Comparison of ENCODE assay signal across 15 cellular contexts in the genomic region with DNA sequence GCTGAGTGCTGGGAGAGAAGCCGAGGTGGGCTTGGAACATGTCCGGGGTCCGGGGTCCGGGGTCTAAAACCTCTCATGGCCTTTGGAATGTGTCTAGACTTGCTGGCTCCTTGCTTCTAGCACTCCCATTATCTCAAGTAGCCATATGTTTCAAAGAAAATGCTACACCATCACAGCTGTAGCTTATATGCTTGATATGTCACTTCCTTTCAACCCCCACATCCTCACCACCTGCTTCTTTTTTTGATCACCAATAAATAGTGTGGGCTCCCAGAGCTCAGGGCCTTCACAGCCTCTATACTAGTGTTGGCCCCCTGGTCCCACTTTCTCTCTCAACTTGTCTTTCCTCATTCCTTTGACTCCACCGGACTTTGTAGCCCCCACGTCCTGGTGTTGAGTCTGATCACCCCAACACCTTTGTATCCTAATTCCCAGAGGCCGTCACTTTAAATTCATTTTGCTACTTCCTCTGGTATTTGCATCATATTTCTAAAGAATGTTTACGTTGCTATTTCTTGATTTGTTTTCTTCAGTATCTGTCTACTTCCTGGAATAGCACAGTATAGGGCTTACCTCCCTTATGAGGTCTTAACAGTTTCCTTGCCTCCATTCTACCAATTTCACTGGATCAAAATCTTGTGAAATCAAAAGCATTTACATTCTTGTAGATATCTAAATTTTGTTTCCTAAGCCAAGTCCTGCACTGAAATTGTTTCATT.
DNase-seq lines count a peak whose midpoint lies in the region; ATAC-seq and TF ChIP-seq lines count a peak whose summit lies in the region.
"Had no signal": no experiment of that assay in that cellular context is flagged by ENCODE, and none has a peak within 500 bp of the region (broad histone marks: within the 10 kb centered on the region; RNA-seq: fewer than 3 reads in every experiment).

No MANE protein-coding gene starts in this region.

- H3K4me1 Mint-ChIP-seq in activated CD8-positive, alpha-beta memory T cell treated with anti-CD3 and anti-CD28 coated beads, Interleukin-2, amount 10 ng/mL, durations not matched to agents 7 days and 5 days, result peaks cover 15% of the 10 kb centered on the region

- H3K27ac Mint-ChIP-seq in activated CD8-positive, alpha-beta memory T cell treated with anti-CD3 and anti-CD28 coated beads, Interleukin-2, amount 10 ng/mL, durations not matched to agents 7 days and 5 days, result no peak overlapping the region
- H3K27ac Mint-ChIP-seq: CD4-positive, CD25-positive, alpha-beta regulatory T cell had no signal

- H3K4me1 ChIP-seq in OCI-LY7 (ENCODE audit: insufficient read depth, low read length, poor library complexity, severe bottlenecking), result peaks cover 5% of the 10 kb centered on the region
- peaks cover 15% of the 10 kb centered on the region for H3K4me1 ChIP-seq in osteoblast (ENCODE audit: insufficient read depth, low read length)
- H3K4me1 ChIP-seq: Caco-2 had no signal

- H3K9me3 ChIP-seq in OCI-LY7 (ENCODE audit: low read length), result no peaks in the 10 kb centered on the region
- no peaks in the 10 kb centered on the region for H3K9me3 ChIP-seq in osteoblast (ENCODE audit: low read depth, low read length)
- H3K9me3 ChIP-seq: BE2C, Caco-2 had no signal

- no peak overlapping the region for H3K27ac ChIP-seq in OCI-LY7 (ENCODE audit: low read depth, low read length, poor library complexity, severe bottlenecking)
- H3K27ac ChIP-seq in osteoblast (ENCODE audit: low read depth, low read length), result no peak overlapping the region
- H3K27ac ChIP-seq: PC-9, RWPE1 had no signal

- H3K27me3 ChIP-seq in osteoblast (ENCODE audit: insufficient read depth, low read length), result peaks cover 12% of the 10 kb centered on the region
- H3K27me3 ChIP-seq: BE2C had no signal

- no peak overlapping the region for H3K4me3 Mint-ChIP-seq in activated CD8-positive, alpha-beta memory T cell treated with anti-CD3 and anti-CD28 coated beads, Interleukin-2, amount 10 ng/mL, durations not matched to agents 7 days and 5 days
- H3K4me3 Mint-ChIP-seq: CD4-positive, CD25-positive, alpha-beta regulatory T cell had no signal

- CTCF ChIA-PET in activated CD8-positive, alpha-beta memory T cell treated with anti-CD3 and anti-CD28 coated beads, Interleukin-2, amount 10 ng/mL, durations not matched to agents 7 days and 5 days (lab: Charles Lee), result interaction anchor here (0.9 to 1.3 kb wide), 2 partner anchors 38 to 445 kb away, joined by 3 to 4 read pairs; no protein-coding TSS in a partner anchor
- CTCF ChIA-PET in OCI-LY7 (lab: Charles Lee; ENCODE audit: unreplicated experiment), result no interaction called here

- intact Hi-C loops in OCI-LY7 (cut with micrococcal nuclease; ENCODE audit: unreplicated experiment), result no loop called here

- H3K36me3 ChIP-seq in OCI-LY7 (ENCODE audit: insufficient read depth, low read length) (no peaks in the 10 kb centered on the region), osteoblast (ENCODE audit: insufficient read depth, low read length) (no peaks in the 10 kb centered on the region)
- H3K36me3 ChIP-seq: BE2C had no signal

- H3K36me3 Mint-ChIP-seq in activated CD8-positive, alpha-beta memory T cell treated with anti-CD3 and anti-CD28 coated beads, Interleukin-2, amount 10 ng/mL, durations not matched to agents 7 days and 5 days, result peaks cover 2% of the 10 kb centered on the region
- H3K36me3 Mint-ChIP-seq: CD4-positive, CD25-positive, alpha-beta regulatory T cell had no signal

- H3K27me3 Mint-ChIP-seq in activated CD8-positive, alpha-beta memory T cell treated with anti-CD3 and anti-CD28 coated beads, Interleukin-2, amount 10 ng/mL, durations not matched to agents 7 days and 5 days, result peaks cover 19% of the 10 kb centered on the region

- DNase-seq in activated CD8-positive, alpha-beta memory T cell treated with anti-CD3 and anti-CD28 coated beads for 24 hours, result peak; percentile 17
- no peak for DNase-seq in activated CD8-positive, alpha-beta memory T cell treated with anti-CD3 and anti-CD28 coated beads, Interleukin-2, amount 10 ng/mL, durations not matched to agents 7 days and 5 days
- DNase-seq in NAMALWA (ENCODE audit: low spot score) (peak; percentile 29), OCI-LY7 (ENCODE audit: low spot score) (peak; percentile 24), osteoblast (ENCODE audit: insufficient read length, low spot score, missing footprints) (peak; percentile 71), KG1 (lab: John Stamatoyannopoulos, UW) (no peak), DMS79 (lab: John Stamatoyannopoulos, UW) (no peak)
- DNase-seq: BE2C, Caco-2, NCI-H187 treated with DMSO at 0.1 percent for 48 hours, NCI-H446 treated with DMSO at 0.1 percent for 48 hours, NCI-H748 treated with DMSO at 0.1 percent for 48 hours, PC-9 had no signal

- H4K20me1 ChIP-seq in OCI-LY7 (ENCODE audit: insufficient read depth, low read length), result no peaks in the 10 kb centered on the region
- no peaks in the 10 kb centered on the region for H4K20me1 ChIP-seq in osteoblast (ENCODE audit: insufficient read depth, low read length)

- H3K9me2 ChIP-seq in OCI-LY7 (ENCODE audit: insufficient read depth, low read length), result no peaks in the 10 kb centered on the region

- BruUV-seq in OCI-LY7 (replicated peaks; lab: Mats Ljungman, UMichigan), result no TSS peak

- H2AFZ ChIP-seq in OCI-LY7 (ENCODE audit: low read length) (0 out of 2 replicates have a peak overlapping the region, but pooled peaks have one; percentile 14), osteoblast (ENCODE audit: low read length) (no peak overlapping the region)
- H2AFZ ChIP-seq: PC-9 had no signal

- TF ChIP-seq CTCF in OCI-LY7 (conservative IDR thresholded peaks at IDR 0.05; ENCODE audit: low read length) (no peak), osteoblast (IDR thresholded peaks at IDR 0.05; ENCODE audit: extremely low read depth, low read depth, low read length) (no peak)

- no peaks in the 10 kb centered on the region for H3K9me3 Mint-ChIP-seq in activated CD8-positive, alpha-beta memory T cell treated with anti-CD3 and anti-CD28 coated beads, Interleukin-2, amount 10 ng/mL, durations not matched to agents 7 days and 5 days (ENCODE audit: low read depth)

- H3K4me3 ChIP-seq in OCI-LY7 (ENCODE audit: low read depth, low read length, poor library complexity, severe bottlenecking) (no peak overlapping the region), osteoblast (ENCODE audit: insufficient read depth, low read length) (no peak overlapping the region)
- H3K4me3 ChIP-seq: PC-9 had no signal

- POLR2A ChIA-PET in OCI-LY7 (lab: Charles Lee), result interaction anchor here (0.6 kb wide), 1 partner anchor 57 kb away, joined by 4 read pairs; no protein-coding TSS in a partner anchor

- no peaks in the 10 kb centered on the region for H3K79me2 ChIP-seq in OCI-LY7 (ENCODE audit: insufficient read depth, low read depth, low read length)
- H3K79me2 ChIP-seq in osteoblast (ENCODE audit: insufficient read depth, low read length), result no peaks in the 10 kb centered on the region

- H3K4me2 ChIP-seq in OCI-LY7 (ENCODE audit: low read length) (no peak overlapping the region), osteoblast (ENCODE audit: insufficient read depth, low read length) (no peak overlapping the region)
- H3K4me2 ChIP-seq: PC-9 had no signal

- ATAC-seq in activated CD8-positive, alpha-beta memory T cell treated with anti-CD3 and anti-CD28 coated beads, Interleukin-2, amount 10 ng/mL, durations not matched to agents 7 days and 5 days, result no peak

Comparison
In these comparisons a context has a peak if more than half of its experiments do, and no peak if none do; other contexts are left out.
1. DNase-seq: peak in activated CD8-positive, alpha-beta memory T cell treated with anti-CD3 and anti-CD28 coated beads for 24 hours (single experiment), NAMALWA (single experiment), OCI-LY7 (single experiment) and osteoblast (single experiment); none in activated CD8-positive, alpha-beta memory T cell treated with anti-CD3 and anti-CD28 coated beads, Interleukin-2, amount 10 ng/mL, durations not matched to agents 7 days and 5 days (single experiment), KG1 (single experiment) and DMS79 (single experiment).